1 cellular context compared by ENCODE assay signal in the genomic region with DNA sequence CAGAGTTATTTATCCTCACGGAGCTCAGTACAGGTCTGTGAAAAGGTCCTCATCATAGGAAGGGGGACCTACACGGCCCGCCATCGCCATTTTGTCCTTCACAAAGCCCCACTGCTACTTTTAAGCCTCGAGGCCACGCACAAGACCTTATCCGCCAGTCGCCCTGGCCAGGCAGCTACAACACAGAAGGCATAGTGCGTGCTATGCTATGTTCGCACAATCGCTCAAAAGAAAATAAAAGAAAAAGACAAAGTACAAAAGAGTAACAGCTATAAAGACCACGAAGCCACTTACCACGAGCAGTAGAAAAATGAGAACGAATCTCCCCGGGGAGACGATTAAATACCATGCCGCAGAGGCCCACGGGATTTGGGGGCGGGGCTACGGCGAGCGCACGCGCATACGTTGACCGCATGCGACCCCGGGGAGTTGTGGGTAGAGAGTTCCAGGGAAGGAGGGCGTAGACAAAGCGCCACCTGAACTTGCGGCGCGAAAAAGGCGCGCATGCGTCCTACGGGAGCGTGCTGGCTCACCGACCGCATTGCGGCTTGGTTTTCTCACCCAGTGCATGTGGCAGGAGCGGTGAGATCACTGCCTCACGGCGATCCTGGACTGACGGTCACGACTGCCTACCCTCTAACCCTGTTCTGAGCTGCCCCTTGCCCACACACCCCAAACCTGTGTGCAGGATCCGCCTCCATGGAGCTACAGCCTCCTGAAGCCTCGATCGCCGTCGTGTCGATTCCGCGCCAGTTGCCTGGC.
TF ChIP-seq lines count a peak whose summit lies in the region.

No MANE protein-coding gene starts in this region.

TF ChIP-seq in K562, 482 proteins besides CTCF, POLR2A, EP300 and RAD21 (continued from another document and continues in another):
- TF ChIP-seq, protein P1, sequence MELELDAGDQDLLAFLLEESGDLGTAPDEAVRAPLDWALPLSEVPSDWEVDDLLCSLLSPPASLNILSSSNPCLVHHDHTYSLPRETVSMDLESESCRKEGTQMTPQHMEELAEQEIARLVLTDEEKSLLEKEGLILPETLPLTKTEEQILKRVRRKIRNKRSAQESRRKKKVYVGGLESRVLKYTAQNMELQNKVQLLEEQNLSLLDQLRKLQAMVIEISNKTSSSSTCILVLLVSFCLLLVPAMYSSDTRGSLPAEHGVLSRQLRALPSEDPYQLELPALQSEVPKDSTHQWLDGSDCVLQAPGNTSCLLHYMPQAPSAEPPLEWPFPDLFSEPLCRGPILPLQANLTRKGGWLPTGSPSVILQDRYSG (tag; conservative IDR thresholded peaks at IDR 0.05; ENCODE audit: low read depth): 0 out of 2 replicates have a peak, but pooled peaks have one; percentile 54
- TF ChIP-seq PHF8 (IDR thresholded peaks at IDR 0.05; ENCODE audit: borderline replicate concordance, low read length) (peak; percentile 99), EHMT2 (IDR thresholded peaks at IDR 0.05) (no peak), KLF13 (tag; IDR thresholded peaks at IDR 0.05; ENCODE audit: borderline replicate concordance, low read depth) (peak; percentile 68; the same call in 1 of the 2 replicates), CCAR2 (IDR thresholded peaks at IDR 0.05; ENCODE audit: low read depth, low read length) (no peak), RBM15 (IDR thresholded peaks at IDR 0.05; ENCODE audit: insufficient read depth, low read length) (no peak), KDM2B (CRISPR knock-in tag; IDR thresholded peaks at IDR 0.05) (peak; percentile 54; the same call in 1 of the 2 replicates), ZNF586 (CRISPR knock-in tag; conservative IDR thresholded peaks at IDR 0.05) (peak; percentile 55), ZNF589 (CRISPR knock-in tag; IDR thresholded peaks at IDR 0.05; ENCODE audit: low read depth) (peak; percentile 58; the same call in 1 of the 2 replicates), SRF (CRISPR knock-in tag; IDR thresholded peaks at IDR 0.05) (peak; percentile 3 to 63; a peak in 1 of 4 replicates), U2AF2 (optimal IDR thresholded peaks at IDR 0.05; ENCODE audit: low read depth, low read length) (no peak), YBX1 (IDR thresholded peaks at IDR 0.05) (no peak), RB1 (IDR thresholded peaks at IDR 0.05; ENCODE audit: low read depth) (peak; percentile 89), NFYB (IDR thresholded peaks at IDR 0.05; ENCODE audit: extremely low read depth, insufficient read length) (no peak), MCM7 (IDR thresholded peaks at IDR 0.05) (no peak), ESRRB (CRISPR knock-in tag; IDR thresholded peaks at IDR 0.05; ENCODE audit: borderline replicate concordance) (no peak; the same call in 1 of the 2 replicates), ZSCAN32 (CRISPR knock-in tag; IDR thresholded peaks at IDR 0.05) (no peak; the same call in 1 of the 2 replicates), SMAD2 (IDR thresholded peaks at IDR 0.05; ENCODE audit: low read depth, low read length) (no peak), BCL6 (CRISPR knock-in tag; IDR thresholded peaks at IDR 0.05) (no peak), ILK (tag; IDR thresholded peaks at IDR 0.05; ENCODE audit: borderline replicate concordance, low read depth) (no peak), ZNF133 (CRISPR knock-in tag; IDR thresholded peaks at IDR 0.05) (no peak), ZC3H8 (IDR thresholded peaks at IDR 0.05) (peak; percentile 45; the same call in 1 of the 2 replicates), MBD2 (IDR thresholded peaks at IDR 0.05; ENCODE audit: borderline replicate concordance, low read depth) (peak; percentile 94), ZNF263 (CRISPR knock-in tag; IDR thresholded peaks at IDR 0.05; ENCODE audit: borderline replicate concordance) (peak; percentile 69), ATF7 (IDR thresholded peaks at IDR 0.05) (peak; percentile 95), SMAD3 (CRISPR knock-in tag; conservative IDR thresholded peaks at IDR 0.05) (peak; percentile 66; the same call in 1 of the 2 replicates), PTTG1 (tag; IDR thresholded peaks at IDR 0.05; ENCODE audit: low read depth) (no peak), RBM22 (IDR thresholded peaks at IDR 0.05; ENCODE audit: low read depth, low read length, poor library complexity, severe bottlenecking) (no peak), EZH2 (IDR thresholded peaks at IDR 0.05; ENCODE audit: borderline replicate concordance, low read depth, low read length) (no peak), ZNF217 (CRISPR knock-in tag; IDR thresholded peaks at IDR 0.05) (no peak), FOSL1 (tag; conservative IDR thresholded peaks at IDR 0.05) (no peak), PYGO2 (tag; IDR thresholded peaks at IDR 0.05) (no peak), SREBF1 (IDR thresholded peaks at IDR 0.05; ENCODE audit: borderline replicate concordance, low read depth, low read length) (no peak), STAT5A (IDR thresholded peaks at IDR 0.05; ENCODE audit: borderline replicate concordance, low read length) (no peak), SRSF1 (IDR thresholded peaks at IDR 0.05; ENCODE audit: low read depth, low read length) (no peak), RCOR1 (IDR thresholded peaks at IDR 0.05; ENCODE audit: borderline replicate concordance in 1 of 2, low read depth in 2 of 2, low read length in 2 of 2) (0 out of 4 replicates have a peak, but pooled peaks of 1 of the 2 experiments have one; percentile 14), ZNF76 (CRISPR knock-in tag; IDR thresholded peaks at IDR 0.05; ENCODE audit: borderline replicate concordance) (no peak), GTF2F1 (IDR thresholded peaks at IDR 0.05; ENCODE audit: low read depth, low read length) (peak; percentile 97), ZNF696 (CRISPR knock-in tag; conservative IDR thresholded peaks at IDR 0.05) (0 out of 2 replicates have a peak, but pooled peaks have one; percentile 46), ZNF324 (CRISPR knock-in tag; IDR thresholded peaks at IDR 0.05) (no peak; the same call in 1 of the 2 replicates), ELF1 (tag; IDR thresholded peaks at IDR 0.05) (no peak), HNRNPK (IDR thresholded peaks at IDR 0.05; ENCODE audit: low read depth, low read length, poor library complexity, severe bottlenecking) (no peak)
- TF ChIP-seq, protein P2, sequence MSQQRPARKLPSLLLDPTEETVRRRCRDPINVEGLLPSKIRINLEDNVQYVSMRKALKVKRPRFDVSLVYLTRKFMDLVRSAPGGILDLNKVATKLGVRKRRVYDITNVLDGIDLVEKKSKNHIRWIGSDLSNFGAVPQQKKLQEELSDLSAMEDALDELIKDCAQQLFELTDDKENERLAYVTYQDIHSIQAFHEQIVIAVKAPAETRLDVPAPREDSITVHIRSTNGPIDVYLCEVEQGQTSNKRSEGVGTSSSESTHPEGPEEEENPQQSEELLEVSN (IDR thresholded peaks at IDR 0.05; ENCODE audit: borderline replicate concordance in 1 of 2, extremely low read depth in 1 of 2, insufficient read depth in 1 of 2, insufficient read length in 1 of 2, low read depth in 1 of 2, low read length in 1 of 2, poor library complexity in 1 of 2, severe bottlenecking in 1 of 2): peak; percentile 90 to 96
- TF ChIP-seq, protein P3, sequence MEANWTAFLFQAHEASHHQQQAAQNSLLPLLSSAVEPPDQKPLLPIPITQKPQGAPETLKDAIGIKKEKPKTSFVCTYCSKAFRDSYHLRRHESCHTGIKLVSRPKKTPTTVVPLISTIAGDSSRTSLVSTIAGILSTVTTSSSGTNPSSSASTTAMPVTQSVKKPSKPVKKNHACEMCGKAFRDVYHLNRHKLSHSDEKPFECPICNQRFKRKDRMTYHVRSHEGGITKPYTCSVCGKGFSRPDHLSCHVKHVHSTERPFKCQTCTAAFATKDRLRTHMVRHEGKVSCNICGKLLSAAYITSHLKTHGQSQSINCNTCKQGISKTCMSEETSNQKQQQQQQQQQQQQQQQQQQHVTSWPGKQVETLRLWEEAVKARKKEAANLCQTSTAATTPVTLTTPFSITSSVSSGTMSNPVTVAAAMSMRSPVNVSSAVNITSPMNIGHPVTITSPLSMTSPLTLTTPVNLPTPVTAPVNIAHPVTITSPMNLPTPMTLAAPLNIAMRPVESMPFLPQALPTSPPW (CRISPR knock-in tag; IDR thresholded peaks at IDR 0.05): no peak; the same call in 1 of the 2 replicates
- TF ChIP-seq, protein P4, sequence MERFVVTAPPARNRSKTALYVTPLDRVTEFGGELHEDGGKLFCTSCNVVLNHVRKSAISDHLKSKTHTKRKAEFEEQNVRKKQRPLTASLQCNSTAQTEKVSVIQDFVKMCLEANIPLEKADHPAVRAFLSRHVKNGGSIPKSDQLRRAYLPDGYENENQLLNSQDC (CRISPR knock-in tag; IDR thresholded peaks at IDR 0.05): peak; percentile 95
- TF ChIP-seq, protein P5, sequence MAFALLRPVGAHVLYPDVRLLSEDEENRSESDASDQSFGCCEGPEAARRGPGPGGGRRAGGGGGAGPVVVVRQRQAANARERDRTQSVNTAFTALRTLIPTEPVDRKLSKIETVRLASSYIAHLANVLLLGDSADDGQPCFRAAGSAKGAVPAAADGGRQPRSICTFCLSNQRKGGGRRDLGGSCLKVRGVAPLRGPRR (CRISPR knock-in tag; IDR thresholded peaks at IDR 0.05): no peak
- TF ChIP-seq, protein P6, sequence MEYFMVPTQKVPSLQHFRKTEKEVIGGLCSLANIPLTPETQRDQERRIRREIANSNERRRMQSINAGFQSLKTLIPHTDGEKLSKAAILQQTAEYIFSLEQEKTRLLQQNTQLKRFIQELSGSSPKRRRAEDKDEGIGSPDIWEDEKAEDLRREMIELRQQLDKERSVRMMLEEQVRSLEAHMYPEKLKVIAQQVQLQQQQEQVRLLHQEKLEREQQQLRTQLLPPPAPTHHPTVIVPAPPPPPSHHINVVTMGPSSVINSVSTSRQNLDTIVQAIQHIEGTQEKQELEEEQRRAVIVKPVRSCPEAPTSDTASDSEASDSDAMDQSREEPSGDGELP (CRISPR knock-in tag; IDR thresholded peaks at IDR 0.05; ENCODE audit: borderline replicate concordance): peak; percentile 95
- TF ChIP-seq, protein P7, sequence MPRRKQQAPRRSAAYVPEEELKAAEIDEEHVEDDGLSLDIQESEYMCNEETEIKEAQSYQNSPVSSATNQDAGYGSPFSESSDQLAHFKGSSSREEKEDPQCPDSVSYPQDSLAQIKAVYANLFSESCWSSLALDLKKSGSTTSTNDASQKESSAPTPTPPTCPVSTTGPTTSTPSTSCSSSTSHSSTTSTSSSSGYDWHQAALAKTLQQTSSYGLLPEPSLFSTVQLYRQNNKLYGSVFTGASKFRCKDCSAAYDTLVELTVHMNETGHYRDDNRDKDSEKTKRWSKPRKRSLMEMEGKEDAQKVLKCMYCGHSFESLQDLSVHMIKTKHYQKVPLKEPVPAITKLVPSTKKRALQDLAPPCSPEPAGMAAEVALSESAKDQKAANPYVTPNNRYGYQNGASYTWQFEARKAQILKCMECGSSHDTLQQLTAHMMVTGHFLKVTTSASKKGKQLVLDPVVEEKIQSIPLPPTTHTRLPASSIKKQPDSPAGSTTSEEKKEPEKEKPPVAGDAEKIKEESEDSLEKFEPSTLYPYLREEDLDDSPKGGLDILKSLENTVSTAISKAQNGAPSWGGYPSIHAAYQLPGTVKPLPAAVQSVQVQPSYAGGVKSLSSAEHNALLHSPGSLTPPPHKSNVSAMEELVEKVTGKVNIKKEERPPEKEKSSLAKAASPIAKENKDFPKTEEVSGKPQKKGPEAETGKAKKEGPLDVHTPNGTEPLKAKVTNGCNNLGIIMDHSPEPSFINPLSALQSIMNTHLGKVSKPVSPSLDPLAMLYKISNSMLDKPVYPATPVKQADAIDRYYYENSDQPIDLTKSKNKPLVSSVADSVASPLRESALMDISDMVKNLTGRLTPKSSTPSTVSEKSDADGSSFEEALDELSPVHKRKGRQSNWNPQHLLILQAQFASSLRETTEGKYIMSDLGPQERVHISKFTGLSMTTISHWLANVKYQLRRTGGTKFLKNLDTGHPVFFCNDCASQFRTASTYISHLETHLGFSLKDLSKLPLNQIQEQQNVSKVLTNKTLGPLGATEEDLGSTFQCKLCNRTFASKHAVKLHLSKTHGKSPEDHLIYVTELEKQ (CRISPR knock-in tag; IDR thresholded peaks at IDR 0.05): no peak
- TF ChIP-seq, protein P8, sequence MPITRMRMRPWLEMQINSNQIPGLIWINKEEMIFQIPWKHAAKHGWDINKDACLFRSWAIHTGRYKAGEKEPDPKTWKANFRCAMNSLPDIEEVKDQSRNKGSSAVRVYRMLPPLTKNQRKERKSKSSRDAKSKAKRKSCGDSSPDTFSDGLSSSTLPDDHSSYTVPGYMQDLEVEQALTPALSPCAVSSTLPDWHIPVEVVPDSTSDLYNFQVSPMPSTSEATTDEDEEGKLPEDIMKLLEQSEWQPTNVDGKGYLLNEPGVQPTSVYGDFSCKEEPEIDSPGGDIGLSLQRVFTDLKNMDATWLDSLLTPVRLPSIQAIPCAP (CRISPR knock-in tag; IDR thresholded peaks at IDR 0.05; ENCODE audit: borderline replicate concordance): no peak
- TF ChIP-seq, protein P9, sequence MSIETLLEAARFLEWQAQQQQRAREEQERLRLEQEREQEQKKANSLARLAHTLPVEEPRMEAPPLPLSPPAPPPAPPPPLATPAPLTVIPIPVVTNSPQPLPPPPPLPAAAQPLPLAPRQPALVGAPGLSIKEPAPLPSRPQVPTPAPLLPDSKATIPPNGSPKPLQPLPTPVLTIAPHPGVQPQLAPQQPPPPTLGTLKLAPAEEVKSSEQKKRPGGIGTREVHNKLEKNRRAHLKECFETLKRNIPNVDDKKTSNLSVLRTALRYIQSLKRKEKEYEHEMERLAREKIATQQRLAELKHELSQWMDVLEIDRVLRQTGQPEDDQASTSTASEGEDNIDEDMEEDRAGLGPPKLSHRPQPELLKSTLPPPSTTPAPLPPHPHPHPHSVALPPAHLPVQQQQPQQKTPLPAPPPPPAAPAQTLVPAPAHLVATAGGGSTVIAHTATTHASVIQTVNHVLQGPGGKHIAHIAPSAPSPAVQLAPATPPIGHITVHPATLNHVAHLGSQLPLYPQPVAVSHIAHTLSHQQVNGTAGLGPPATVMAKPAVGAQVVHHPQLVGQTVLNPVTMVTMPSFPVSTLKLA (conservative IDR thresholded peaks at IDR 0.05): peak; percentile 94 to 96
- TF ChIP-seq, protein P10, sequence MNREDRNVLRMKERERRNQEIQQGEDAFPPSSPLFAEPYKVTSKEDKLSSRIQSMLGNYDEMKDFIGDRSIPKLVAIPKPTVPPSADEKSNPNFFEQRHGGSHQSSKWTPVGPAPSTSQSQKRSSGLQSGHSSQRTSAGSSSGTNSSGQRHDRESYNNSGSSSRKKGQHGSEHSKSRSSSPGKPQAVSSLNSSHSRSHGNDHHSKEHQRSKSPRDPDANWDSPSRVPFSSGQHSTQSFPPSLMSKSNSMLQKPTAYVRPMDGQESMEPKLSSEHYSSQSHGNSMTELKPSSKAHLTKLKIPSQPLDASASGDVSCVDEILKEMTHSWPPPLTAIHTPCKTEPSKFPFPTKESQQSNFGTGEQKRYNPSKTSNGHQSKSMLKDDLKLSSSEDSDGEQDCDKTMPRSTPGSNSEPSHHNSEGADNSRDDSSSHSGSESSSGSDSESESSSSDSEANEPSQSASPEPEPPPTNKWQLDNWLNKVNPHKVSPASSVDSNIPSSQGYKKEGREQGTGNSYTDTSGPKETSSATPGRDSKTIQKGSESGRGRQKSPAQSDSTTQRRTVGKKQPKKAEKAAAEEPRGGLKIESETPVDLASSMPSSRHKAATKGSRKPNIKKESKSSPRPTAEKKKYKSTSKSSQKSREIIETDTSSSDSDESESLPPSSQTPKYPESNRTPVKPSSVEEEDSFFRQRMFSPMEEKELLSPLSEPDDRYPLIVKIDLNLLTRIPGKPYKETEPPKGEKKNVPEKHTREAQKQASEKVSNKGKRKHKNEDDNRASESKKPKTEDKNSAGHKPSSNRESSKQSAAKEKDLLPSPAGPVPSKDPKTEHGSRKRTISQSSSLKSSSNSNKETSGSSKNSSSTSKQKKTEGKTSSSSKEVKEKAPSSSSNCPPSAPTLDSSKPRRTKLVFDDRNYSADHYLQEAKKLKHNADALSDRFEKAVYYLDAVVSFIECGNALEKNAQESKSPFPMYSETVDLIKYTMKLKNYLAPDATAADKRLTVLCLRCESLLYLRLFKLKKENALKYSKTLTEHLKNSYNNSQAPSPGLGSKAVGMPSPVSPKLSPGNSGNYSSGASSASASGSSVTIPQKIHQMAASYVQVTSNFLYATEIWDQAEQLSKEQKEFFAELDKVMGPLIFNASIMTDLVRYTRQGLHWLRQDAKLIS (CRISPR knock-in tag; IDR thresholded peaks at IDR 0.05): peak; percentile 98
